8 cellular contexts compared by ENCODE assay signal in the genomic region with DNA sequence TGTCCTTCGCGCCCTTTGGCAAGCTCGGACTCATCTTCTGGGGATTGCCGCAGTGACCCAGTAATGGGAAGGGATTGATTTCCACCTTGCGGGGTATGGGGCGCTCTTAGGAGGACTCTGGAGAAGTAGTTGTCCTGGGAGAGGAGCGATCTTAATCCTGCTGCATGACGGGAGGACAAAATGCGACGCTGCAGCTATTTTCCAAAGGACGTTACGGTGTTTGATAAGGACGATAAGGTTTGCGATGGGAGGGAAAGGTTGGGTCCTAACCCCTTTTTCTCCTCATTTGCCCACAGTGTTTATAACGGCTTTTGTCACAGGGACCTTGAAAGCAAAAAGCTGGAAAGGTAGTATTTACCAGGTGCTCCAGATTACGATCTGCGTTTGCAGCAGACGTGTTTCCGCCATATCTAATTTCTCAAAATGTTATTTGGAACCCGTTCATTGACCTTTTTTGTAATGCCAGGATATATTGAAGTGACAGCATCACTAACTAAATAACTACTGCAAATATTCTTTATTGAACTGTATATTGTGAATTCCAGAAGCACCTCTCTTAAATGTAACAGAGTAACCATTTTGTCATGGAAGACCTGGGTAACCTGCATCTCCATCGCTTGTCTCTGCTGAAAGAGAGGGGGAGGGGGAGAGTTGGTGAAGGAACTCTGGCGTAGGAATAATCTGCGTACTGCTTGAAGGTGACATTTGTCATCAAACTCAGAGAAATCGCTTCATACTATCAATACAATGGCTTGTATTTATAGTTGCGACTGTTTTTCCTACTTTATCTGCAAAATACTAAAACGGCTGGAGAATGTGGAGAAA. TPM values are rescaled to one million over a fixed set of nuclear protein-coding genes. Genes with fewer than 3 reads are reported as not detected.
A peak's percentile ranks its signal among the peaks of the same experiment; 100 is the strongest.
DNase-seq lines count a peak whose midpoint lies in the region; ATAC-seq and TF ChIP-seq lines count a peak whose summit lies in the region.

No MANE protein-coding gene starts in this region.

- H3K9me3 ChIP-seq in A673 (ENCODE audit: low read depth, low read length, poor library complexity, severe bottlenecking) (no peaks in the 10 kb centered on the region), WERI-Rb-1 (ENCODE audit: severe bottlenecking) (no peaks in the 10 kb centered on the region)

- peaks cover 9% of the 10 kb centered on the region for H3K4me1 Mint-ChIP-seq in progenitor cell of endocrine pancreas (ENCODE audit: low read depth)

- POLR2A ChIA-PET in A673 (lab: Charles Lee; ENCODE audit: low non-redundant PET): interaction anchor here (0.6 kb wide), 1 partner anchor 529 kb away, joined by 6 read pairs; no protein-coding TSS in a partner anchor

- CTCF ChIA-PET in A673 (lab: Charles Lee): no interaction called here

- H3K9me3 Mint-ChIP-seq in progenitor cell of endocrine pancreas (ENCODE audit: low read depth): no peaks in the 10 kb centered on the region

- H3K27ac Mint-ChIP-seq in progenitor cell of endocrine pancreas: peak overlapping the region; percentile 96

- peak overlapping the region; percentile 74 for H3K27ac ChIP-seq in A673 (ENCODE audit: low read depth, low read length, poor library complexity, severe bottlenecking)
- H3K27ac ChIP-seq in WERI-Rb-1: peak overlapping the region; percentile 87
- peak overlapping the region; percentile 67 for H3K27ac ChIP-seq in foreskin keratinocyte

- peaks cover 5% of the 10 kb centered on the region for H3K36me3 Mint-ChIP-seq in progenitor cell of endocrine pancreas (ENCODE audit: insufficient read depth)

- no peaks in the 10 kb centered on the region for H3K27me3 Mint-ChIP-seq in progenitor cell of endocrine pancreas

- TF ChIP-seq CTCF in A673 (conservative IDR thresholded peaks at IDR 0.05; ENCODE audit: low read depth, low read length) (no peak), WERI-Rb-1 (IDR thresholded peaks at IDR 0.05; ENCODE audit: low read depth, low read length) (no peak), foreskin keratinocyte (conservative IDR thresholded peaks at IDR 0.05) (no peak), progenitor cell of endocrine pancreas (IDR thresholded peaks at IDR 0.05; ENCODE audit: unreplicated experiment) (no peak)

- H3K27me3 ChIP-seq in A673 (replicated peaks; ENCODE audit: insufficient read depth, low read depth, low read length, poor library complexity) (no peaks in the 10 kb centered on the region), WERI-Rb-1 (ENCODE audit: insufficient read depth, low read depth, severe bottlenecking) (no peaks in the 10 kb centered on the region), foreskin keratinocyte (no peaks in the 10 kb centered on the region)

- TSS peak; percentile 71 for BruUV-seq in A673 (replicated peaks; lab: Mats Ljungman, UMichigan)

- H3K4me1 ChIP-seq in A673 (ENCODE audit: insufficient read depth, low read length, poor library complexity, severe bottlenecking): peaks cover 17% of the 10 kb centered on the region
- H3K4me1 ChIP-seq in foreskin keratinocyte: peaks cover 22% of the 10 kb centered on the region

- intact Hi-C loops in A673 (cut with micrococcal nuclease; ENCODE audit: unreplicated experiment): loop anchor here (5.0 kb wide), 1 partner anchor 253 kb away; the partner anchor contains the start of gene UGP2

- ATAC-seq in GM18511 (IDR thresholded peaks at IDR 0.05; ENCODE audit: unreplicated experiment) (peak; percentile 6), HG03378 (IDR thresholded peaks at IDR 0.05; ENCODE audit: unreplicated experiment) (peak; percentile 8), foreskin keratinocyte (peak; percentile 16)

- H3K36me3 ChIP-seq in A673 (ENCODE audit: insufficient read depth, low read length, poor library complexity, severe bottlenecking) (peaks cover 10% of the 10 kb centered on the region), WERI-Rb-1 (peaks cover 34% of the 10 kb centered on the region)

- H3K4me3 Mint-ChIP-seq in progenitor cell of endocrine pancreas (ENCODE audit: low read depth): peak overlapping the region; percentile 93

- H3K4me3 ChIP-seq in A673 (ENCODE audit: low read depth, low read length, poor library complexity, severe bottlenecking) (peak overlapping the region; percentile 84), WERI-Rb-1 (ENCODE audit: low read depth, low read length) (peak overlapping the region; percentile 82)

- DNase-seq in A673 (ENCODE audit: low spot score): peak; percentile 28
- DNase-seq in WERI-Rb-1: no peak
- peak in 1 of 2 donors; percentile 9 for DNase-seq in foreskin keratinocyte
- no peak for DNase-seq in progenitor cell of endocrine pancreas (ENCODE audit: low spot score, unreplicated experiment)
- no peak for DNase-seq in mucosa of gallbladder (ENCODE audit: low spot score)
- DNase-seq in NCI-H1436 treated with DMSO at 0.1 percent for 48 hours (lab: John Stamatoyannopoulos, UW): no peak

RNA-seq across cellular contexts. Expression of gene MDH1, which starts 0.6 kb away (rescaled TPM):
- total RNA-seq in A673 (2021) (178 and 185 TPM in 2 replicates), foreskin keratinocyte (235 and 257 TPM in 2 replicates), progenitor cell of endocrine pancreas (125 and 136 TPM in 2 replicates), mucosa of gallbladder (149 TPM)
- 208 and 249 TPM in 2 replicates for polyA plus RNA-seq in foreskin keratinocyte

RNA-seq across cellular contexts. Expression of gene WDPCP, which starts 1.1 kb away (rescaled TPM):
- total RNA-seq in A673 (2021) (7.9 and 10.5 TPM in 2 replicates), foreskin keratinocyte (3.4 and 3.7 TPM in 2 replicates), progenitor cell of endocrine pancreas (8.9 and 14.1 TPM in 2 replicates), mucosa of gallbladder (7.8 TPM)
- 0.69 and 1.6 TPM in 2 replicates for polyA plus RNA-seq in foreskin keratinocyte
